In genomic region chr13:102642029-102642428, GRCh38 we compare ENCODE assay signal across 29 cellular contexts. TPM values are rescaled to one million over a fixed set of nuclear protein-coding genes. Genes with fewer than 3 reads are reported as not detected.
"Had no signal": no experiment of that assay in that cellular context is flagged by ENCODE, and none has a peak within 500 bp of the region (broad histone marks: within the 10 kb centered on the region; RNA-seq: fewer than 3 reads in every experiment).

No MANE protein-coding gene starts in this region.

- H3K27ac ChIP-seq: ascending aorta, Peyer's patch had no signal

- H3K27me3 Mint-ChIP-seq: activated CD4-positive, alpha-beta T cell treated with anti-CD3 and anti-CD28 coated beads for 36 hours; activated CD4-positive, alpha-beta T cell treated with anti-CD3 and anti-CD28 coated beads, Interleukin-2, amount 10 ng/mL, durations not matched to agents 7 days and 5 days; activated naive CD4-positive, alpha-beta T cell treated with anti-CD3 and anti-CD28 coated beads, Interleukin-2, amount 10 ng/mL, durations not matched to agents 7 days and 5 days; activated naive CD8-positive, alpha-beta T cell treated with anti-CD3 and anti-CD28 coated beads for 36 hours; T-cell had no signal

- FAIRE-seq: bronchial epithelial cell had no signal

- DNase-seq: activated CD4-positive, alpha-beta T cell treated with anti-CD3 and anti-CD28 coated beads for 36 hours; activated CD4-positive, alpha-beta T cell treated with anti-CD3 and anti-CD28 coated beads, Interleukin-2, amount 10 ng/mL, durations not matched to agents 7 days and 5 days; activated CD4-positive, alpha-beta T cell treated with anti-CD3 and anti-CD28 coated beads, Interleukin-2, amount 50 U/mL, for 48 hours; activated CD8-positive, alpha-beta T cell treated with anti-CD3 and anti-CD28 coated beads, Interleukin-2, amount 10 ng/mL, durations not matched to agents 7 days and 5 days; activated effector memory CD4-positive, alpha-beta T cell treated with Interleukin-2 at 50 U/mL for 16 hours; activated naive CD4-positive, alpha-beta T cell treated with anti-CD3 and anti-CD28 coated beads, Interleukin-2, amount 10 ng/mL, durations not matched to agents 7 days and 5 days; activated naive CD8-positive, alpha-beta T cell treated with anti-CD3 and anti-CD28 coated beads for 36 hours; activated T-cell treated with anti-CD3 and anti-CD28 coated beads, Interleukin-2, amount 50 U/mL, for 48 hours; Kasumi-1; NCI-H1048; NCI-H1436; NCI-H1930; NCI-H510A; NCI-H526; NCI-H748 treated with DMSO at 0.1 percent for 48 hours; NK-92 treated with Interleukin-12 subunit alpha and Interleukin-12 subunit beta, amount 100 ng/mL, for 24 hours; PC-3; Peyer's patch; RPMI8226; SIG-M5; T-cell; T-helper 2 cell; T-helper 9 cell had no signal

- H3K27ac Mint-ChIP-seq: activated CD4-positive, alpha-beta T cell treated with anti-CD3 and anti-CD28 coated beads for 36 hours; activated CD4-positive, alpha-beta T cell treated with anti-CD3 and anti-CD28 coated beads, Interleukin-2, amount 10 ng/mL, durations not matched to agents 7 days and 5 days; activated CD8-positive, alpha-beta T cell treated with anti-CD3 and anti-CD28 coated beads, Interleukin-2, amount 10 ng/mL, durations not matched to agents 7 days and 5 days; activated naive CD4-positive, alpha-beta T cell treated with anti-CD3 and anti-CD28 coated beads, Interleukin-2, amount 10 ng/mL, durations not matched to agents 7 days and 5 days; activated naive CD8-positive, alpha-beta T cell treated with anti-CD3 and anti-CD28 coated beads for 36 hours; T-cell had no signal

- H3K4me1 Mint-ChIP-seq: activated CD4-positive, alpha-beta T cell treated with anti-CD3 and anti-CD28 coated beads, Interleukin-2, amount 10 ng/mL, durations not matched to agents 7 days and 5 days; activated naive CD4-positive, alpha-beta T cell treated with anti-CD3 and anti-CD28 coated beads, Interleukin-2, amount 10 ng/mL, durations not matched to agents 7 days and 5 days had no signal

- H3K4me3 ChIP-seq: ascending aorta, MG63, Peyer's patch had no signal

- H3K4me3 Mint-ChIP-seq: activated CD4-positive, alpha-beta T cell treated with anti-CD3 and anti-CD28 coated beads for 36 hours; activated CD4-positive, alpha-beta T cell treated with anti-CD3 and anti-CD28 coated beads, Interleukin-2, amount 10 ng/mL, durations not matched to agents 7 days and 5 days; activated CD8-positive, alpha-beta T cell treated with anti-CD3 and anti-CD28 coated beads, Interleukin-2, amount 10 ng/mL, durations not matched to agents 7 days and 5 days; activated naive CD4-positive, alpha-beta T cell treated with anti-CD3 and anti-CD28 coated beads, Interleukin-2, amount 10 ng/mL, durations not matched to agents 7 days and 5 days; activated naive CD8-positive, alpha-beta T cell treated with anti-CD3 and anti-CD28 coated beads for 36 hours; T-cell had no signal

- H3K9me3 Mint-ChIP-seq: activated CD4-positive, alpha-beta T cell treated with anti-CD3 and anti-CD28 coated beads, Interleukin-2, amount 10 ng/mL, durations not matched to agents 7 days and 5 days; activated naive CD4-positive, alpha-beta T cell treated with anti-CD3 and anti-CD28 coated beads, Interleukin-2, amount 10 ng/mL, durations not matched to agents 7 days and 5 days; activated naive CD8-positive, alpha-beta T cell treated with anti-CD3 and anti-CD28 coated beads for 36 hours; T-cell had no signal

- H3K27me3 ChIP-seq: ascending aorta, MG63, Peyer's patch had no signal

- ATAC-seq: activated CD4-positive, alpha-beta T cell treated with anti-CD3 and anti-CD28 coated beads for 36 hours; activated CD8-positive, alpha-beta T cell treated with anti-CD3 and anti-CD28 coated beads, Interleukin-2, amount 10 ng/mL, durations not matched to agents 7 days and 5 days; PC-3; SK-N-SH treated with all-trans-retinoic acid at 6 μM for 48 hours; T-cell had no signal

RNA-seq across cellular contexts. Expression of gene METTL21C, which starts 52.8 kb away (rescaled TPM):
- total RNA-seq: activated CD4-positive, alpha-beta T cell treated with anti-CD3 and anti-CD28 coated beads for 36 hours; activated CD4-positive, alpha-beta T cell treated with anti-CD3 and anti-CD28 coated beads, Interleukin-2, amount 10 ng/mL, durations not matched to agents 7 days and 5 days; activated CD8-positive, alpha-beta T cell treated with anti-CD3 and anti-CD28 coated beads, Interleukin-2, amount 10 ng/mL, durations not matched to agents 7 days and 5 days; activated naive CD8-positive, alpha-beta T cell treated with anti-CD3 and anti-CD28 coated beads for 36 hours; ascending aorta; bronchial epithelial cell; PC-3; Peyer's patch; SK-MEL-5; T-cell had no signal
- polyA plus RNA-seq: adipose tissue had no signal
